ENCODE assay signal across 1 cellular context in the genomic region with DNA sequence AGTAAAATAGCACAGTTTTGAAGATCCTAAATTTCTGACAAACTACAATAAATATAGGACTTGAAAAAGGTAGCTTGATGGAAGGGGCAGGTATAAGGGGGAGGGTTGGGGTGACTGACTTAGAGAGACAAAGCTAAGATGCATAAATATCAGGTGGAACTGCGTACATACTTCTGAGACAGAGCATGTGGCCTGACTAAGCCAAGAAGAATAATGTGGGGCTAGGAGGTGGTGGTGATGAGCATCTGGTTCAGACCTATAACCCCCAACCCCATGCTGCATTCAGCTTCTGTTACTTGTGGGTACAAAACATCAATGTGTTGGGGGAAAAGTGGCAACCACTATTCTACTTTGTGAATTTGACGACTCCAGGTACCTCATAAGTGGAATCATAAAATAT.
TF ChIP-seq lines count a peak whose summit lies in the region.

No MANE protein-coding gene starts in this region.

TF ChIP-seq in GM23338, 12 proteins besides CTCF, POLR2A, EP300 and RAD21 (continued from another document):
- TF ChIP-seq NANOG (IDR thresholded peaks at IDR 0.05; ENCODE audit: borderline replicate concordance), result no peak
- no peak for TF ChIP-seq EZH2phosphoT487 (IDR thresholded peaks at IDR 0.05; ENCODE audit: unreplicated experiment)
